24 cellular contexts compared by ENCODE assay signal in genomic region chr9:133932633-133933032, GRCh38. TPM values are rescaled to one million over a fixed set of nuclear protein-coding genes. Genes with fewer than 3 reads are reported as not detected.
DNase-seq lines count a peak whose midpoint lies in the region; TF ChIP-seq lines count a peak whose summit lies in the region.
"Had no signal": no experiment of that assay in that cellular context is flagged by ENCODE, and none has a peak within 500 bp of the region (broad histone marks: within the 10 kb centered on the region; RNA-seq: fewer than 3 reads in every experiment).

No MANE protein-coding gene starts in this region.

- H3K27ac ChIP-seq in RWPE1 (peak overlapping the region; percentile 59), neural progenitor cell (no peak overlapping the region)
- H3K27ac ChIP-seq: 22Rv1, neutrophil had no signal

- H3F3A ChIP-seq in neural progenitor cell (ENCODE audit: low read depth): peaks cover under 1% of the 10 kb centered on the region

- no peak for TF ChIP-seq CTCF in RWPE1 (conservative IDR thresholded peaks at IDR 0.05; ENCODE audit: low read depth)
- no peak for TF ChIP-seq CTCF in nephron (IDR thresholded peaks at IDR 0.05; ENCODE audit: unreplicated experiment in 3 of 3)
- no peak for TF ChIP-seq CTCF in GM20000 (IDR thresholded peaks at IDR 0.05; ENCODE audit: extremely low read depth, missing control alignments)
- TF ChIP-seq CTCF in neural progenitor cell (IDR thresholded peaks at IDR 0.05): no peak

- H3K9me3 Mint-ChIP-seq in nephron (no peaks in the 10 kb centered on the region), neural progenitor cell (no peaks in the 10 kb centered on the region)
- H3K9me3 Mint-ChIP-seq: activated CD4-positive, alpha-beta memory T cell treated with anti-CD3 and anti-CD28 coated beads for 36 hours; CD8-positive, alpha-beta T cell had no signal

- H3K4me3 Mint-ChIP-seq in nephron: no peak overlapping the region
- H3K4me3 Mint-ChIP-seq in neural progenitor cell: no peak overlapping the region
- H3K4me3 Mint-ChIP-seq: activated CD4-positive, alpha-beta memory T cell treated with anti-CD3 and anti-CD28 coated beads for 36 hours; CD8-positive, alpha-beta T cell; GM23338; stimulated activated effector memory CD8-positive, alpha-beta T cell treated with anti-CD3 and anti-CD28 coated beads, Interleukin-12 subunit alpha, Interleukin-12 subunit beta, amount 100 ng/mL, for 72 hours had no signal

- peaks cover 29% of the 10 kb centered on the region for H3K79me2 ChIP-seq in neural progenitor cell (ENCODE audit: low read depth)

- no peak overlapping the region for H3K4me3 ChIP-seq in neural progenitor cell
- H3K4me3 ChIP-seq: GM23338, lung had no signal

- H3K27me3 Mint-ChIP-seq in nephron (ENCODE audit: low read depth): peaks cover 1% of the 10 kb centered on the region
- H3K27me3 Mint-ChIP-seq in neural progenitor cell (ENCODE audit: insufficient read depth, low read depth): peaks cover 4% of the 10 kb centered on the region
- H3K27me3 Mint-ChIP-seq: activated CD4-positive, alpha-beta memory T cell treated with anti-CD3 and anti-CD28 coated beads for 36 hours had no signal

- H3K9ac ChIP-seq in neural progenitor cell: no peak overlapping the region

- CTCF ChIA-PET in RWPE1 (lab: Yijun Ruan, JAX): interaction anchor here (0.7 to 1.1 kb wide), 2 partner anchors 56 to 62 kb away, joined by 3 to 4 read pairs; no protein-coding TSS in a partner anchor

- DNase-seq in DMS 273 (lab: John Stamatoyannopoulos, UW; ENCODE audit: unreplicated experiment): peak; percentile 49
- DNase-seq in DMS 273 treated with DMSO at 0.1 percent for 48 hours (lab: John Stamatoyannopoulos, UW): no peak
- DNase-seq in NCI-H1092 (lab: John Stamatoyannopoulos, UW): peak; percentile 68
- DNase-seq in RWPE1 (ENCODE audit: low spot score): no peak
- DNase-seq in activated CD8-positive, alpha-beta memory T cell treated with anti-CD3 and anti-CD28 coated beads for 24 hours: no peak
- no peak for DNase-seq in GM20000 (ENCODE audit: low spot score)
- no peak for DNase-seq in neural progenitor cell (ENCODE audit: low spot score)
- DNase-seq: activated CD4-positive, alpha-beta memory T cell treated with anti-CD3 and anti-CD28 coated beads for 36 hours; activated T-cell treated with anti-CD3 and anti-CD28 coated beads for 4 hours; EL; islet precursor cell; Karpas-422; NCI-H226; NK-92 treated with Interleukin-12 subunit alpha and Interleukin-12 subunit beta, amount 100 ng/mL, for 24 hours; small intestine; stimulated activated CD4-positive, alpha-beta T cell treated with anti-CD3 and anti-CD28 coated beads, Interleukin-2, amount 100 ng/mL, for 24 hours; T-helper 9 cell had no signal

- no peaks in the 10 kb centered on the region for H3K9me3 ChIP-seq in neural progenitor cell (ENCODE audit: low read depth)
- H3K9me3 ChIP-seq: neutrophil had no signal

- POLR2A ChIA-PET in RWPE1 (lab: Yijun Ruan, JAX; ENCODE audit: low non-redundant PET): no interaction called here

- H3K4me2 ChIP-seq in neural progenitor cell: no peak overlapping the region
- H3K4me2 ChIP-seq: GM23338 had no signal

- H3K4me1 Mint-ChIP-seq in nephron (peaks cover 46% of the 10 kb centered on the region), neural progenitor cell (peaks cover 36% of the 10 kb centered on the region)

- peaks cover 5% of the 10 kb centered on the region for H3K4me1 ChIP-seq in neural progenitor cell

- H2AFZ ChIP-seq in neural progenitor cell (replicated peaks): no peak overlapping the region
- H2AFZ ChIP-seq: GM23338 had no signal

- H3K36me3 ChIP-seq in neural progenitor cell: no peaks in the 10 kb centered on the region
- H3K36me3 ChIP-seq: neutrophil had no signal

- H4K20me1 ChIP-seq in neural progenitor cell (ENCODE audit: low read depth): peaks cover 51% of the 10 kb centered on the region

- no peaks in the 10 kb centered on the region for H3K27me3 ChIP-seq in neural progenitor cell
- H3K27me3 ChIP-seq: neutrophil had no signal

- H3K27ac Mint-ChIP-seq in nephron: peak overlapping the region in 2 of 3 experiments; percentile 85 to 92
- H3K27ac Mint-ChIP-seq in neural progenitor cell: no peak overlapping the region
- H3K27ac Mint-ChIP-seq: activated CD4-positive, alpha-beta memory T cell treated with anti-CD3 and anti-CD28 coated beads for 36 hours; CD8-positive, alpha-beta T cell; GM23338; stimulated activated effector memory CD8-positive, alpha-beta T cell treated with anti-CD3 and anti-CD28 coated beads, Interleukin-12 subunit alpha, Interleukin-12 subunit beta, amount 100 ng/mL, for 72 hours had no signal

- H3K36me3 Mint-ChIP-seq in nephron (ENCODE audit: low read depth) (peaks cover 24% of the 10 kb centered on the region), neural progenitor cell (peaks cover 26% of the 10 kb centered on the region)
- H3K36me3 Mint-ChIP-seq: activated CD4-positive, alpha-beta memory T cell treated with anti-CD3 and anti-CD28 coated beads for 36 hours; CD8-positive, alpha-beta T cell; stimulated activated effector memory CD8-positive, alpha-beta T cell treated with anti-CD3 and anti-CD28 coated beads, Interleukin-12 subunit alpha, Interleukin-12 subunit beta, amount 100 ng/mL, for 72 hours had no signal

RNA-seq across cellular contexts. Expression of gene VAV2, which starts 59.5 kb away (rescaled TPM):
- total RNA-seq in neural progenitor cell (ENCODE audit: low replicate concordance): 12.9 and 19.0 TPM in 2 replicates

Comparison
In these comparisons a context has a peak if more than half of its experiments do, and no peak if none do; other contexts are left out.
1. DNase-seq: peak in DMS 273 (single experiment) and NCI-H1092 (single experiment); none in DMS 273 treated with DMSO at 0.1 percent for 48 hours (single experiment), RWPE1 (single experiment), activated CD8-positive, alpha-beta memory T cell treated with anti-CD3 and anti-CD28 coated beads for 24 hours (single experiment), GM20000 (single experiment) and neural progenitor cell (single experiment).